19 cellular contexts compared by ENCODE assay signal in genomic region chr1:44512313-44512885, GRCh38.
DNase-seq lines count a peak whose midpoint lies in the region; ATAC-seq, FAIRE-seq and TF ChIP-seq lines count a peak whose summit lies in the region.
"Had no signal": no experiment of that assay in that cellular context is flagged by ENCODE, and none has a peak within 500 bp of the region (broad histone marks: within the 10 kb centered on the region; RNA-seq: fewer than 3 reads in every experiment).

No MANE protein-coding gene starts in this region.

- no peaks in the 10 kb centered on the region for H3K36me3 ChIP-seq in WERI-Rb-1
- H3K36me3 ChIP-seq: heart left ventricle, thyroid gland had no signal

- TF ChIP-seq CTCF in WERI-Rb-1 (IDR thresholded peaks at IDR 0.05; ENCODE audit: low read depth, low read length): no peak

- intact Hi-C loops in left ventricle myocardium superior (cut with micrococcal nuclease) (no loop called here), Right ventricle myocardium inferior (cut with DNase I) (no loop called here)

- FAIRE-seq in GM12892 (lab: Jason Lieb, UNC): no peak
- FAIRE-seq: islet of Langerhans, RCC 7860 had no signal

- peaks cover 3% of the 10 kb centered on the region for H3K36me3 Mint-ChIP-seq in memory B cell
- H3K36me3 Mint-ChIP-seq: natural killer cell treated with Interleukin-12 subunit alpha and Interleukin-12 subunit beta and Interleukin-15 and Interleukin-18, amount 100 ng/mL, for 72 hours had no signal

- H3K27ac ChIP-seq in WERI-Rb-1: peak overlapping the region; percentile 17
- peak overlapping the region; percentile 85 for H3K27ac ChIP-seq in temporal lobe (ENCODE audit: low read depth, low read length)
- H3K27ac ChIP-seq: heart left ventricle, psoas muscle, thyroid gland had no signal

- H3K4me3 Mint-ChIP-seq in memory B cell: peak overlapping the region; percentile 62
- H3K4me3 Mint-ChIP-seq: natural killer cell treated with Interleukin-12 subunit alpha and Interleukin-12 subunit beta and Interleukin-15 and Interleukin-18, amount 100 ng/mL, for 72 hours had no signal

- peaks cover 41% of the 10 kb centered on the region for H3K4me1 Mint-ChIP-seq in memory B cell

- no peak overlapping the region for H3K4me3 ChIP-seq in WERI-Rb-1 (ENCODE audit: low read depth, low read length)
- H3K4me3 ChIP-seq: heart left ventricle, psoas muscle, thyroid gland had no signal

- DNase-seq in left ventricle myocardium superior (no peak), Right ventricle myocardium inferior (ENCODE audit: missing footprints) (no peak), WERI-Rb-1 (peak; percentile 84), memory B cell (ENCODE audit: low spot score in 2 of 2) (no peak), GM12892 (ENCODE audit: insufficient read length) (no peak), COLO829 (ENCODE audit: low spot score) (no peak)
- DNase-seq: activated gamma-delta T cell treated with Interleukin-2 at 50 U/mL for 16 hours, Calu3, heart left ventricle, mammary epithelial cell, NCI-H146, NCI-H446 treated with DMSO at 0.1 percent for 48 hours, psoas muscle, thyroid gland had no signal

- ATAC-seq in left ventricle myocardium superior: peak; percentile 15
- no peak for ATAC-seq in Right ventricle myocardium inferior
- ATAC-seq in memory B cell (ENCODE audit: low read depth): peak; percentile 76
- ATAC-seq in HG02840 (IDR thresholded peaks at IDR 0.05; ENCODE audit: low FRiP score, unreplicated experiment): no peak
- ATAC-seq: psoas muscle had no signal

- no peak for TF ChIP-seq POLR2A in GM12892 (IDR thresholded peaks at IDR 0.05; ENCODE audit: low read depth, low read length)

- H3K27me3 ChIP-seq in WERI-Rb-1 (ENCODE audit: insufficient read depth, low read depth, severe bottlenecking): no peaks in the 10 kb centered on the region
- H3K27me3 ChIP-seq: thyroid gland had no signal

- peaks cover 14% of the 10 kb centered on the region for H3K27me3 Mint-ChIP-seq in memory B cell

- no peaks in the 10 kb centered on the region for H3K9me3 Mint-ChIP-seq in memory B cell
- H3K9me3 Mint-ChIP-seq: natural killer cell treated with Interleukin-12 subunit alpha and Interleukin-12 subunit beta and Interleukin-15 and Interleukin-18, amount 100 ng/mL, for 72 hours had no signal

- no peaks in the 10 kb centered on the region for H3K9me3 ChIP-seq in WERI-Rb-1 (ENCODE audit: severe bottlenecking)
- H3K9me3 ChIP-seq: heart left ventricle, psoas muscle, thyroid gland had no signal

- peak overlapping the region; percentile 64 for H3K27ac Mint-ChIP-seq in memory B cell
- H3K27ac Mint-ChIP-seq: natural killer cell treated with Interleukin-12 subunit alpha and Interleukin-12 subunit beta and Interleukin-15 and Interleukin-18, amount 100 ng/mL, for 72 hours had no signal

Comparison
In these comparisons a context has a peak if more than half of its experiments do, and no peak if none do; other contexts are left out.
1. ATAC-seq: peak in left ventricle myocardium superior (single experiment) and memory B cell (single experiment); none in Right ventricle myocardium inferior (single experiment) and HG02840 (single experiment).